Comparison of ENCODE assay signal across 8 cellular contexts in genomic region chr12:62601765-62602444, GRCh38.
DNase-seq lines count a peak whose midpoint lies in the region; ATAC-seq lines count a peak whose summit lies in the region.

No MANE protein-coding gene starts in this region.

- H3K27ac ChIP-seq in right cardiac atrium (ENCODE audit: low read length): peak overlapping the region; percentile 97

- H3K4me1 ChIP-seq in right cardiac atrium (ENCODE audit: control insufficient read depth, insufficient read depth, low read length): no peaks in the 10 kb centered on the region

- H3K4me1 Mint-ChIP-seq in stimulated activated memory B cell treated with anti-CD40 and anti-IgM and Interleukin-4, amounts not matched to agents 10 μg/mL and 1 μg/mL and 100 μg/mL, for 72 hours: peaks cover 45% of the 10 kb centered on the region

- H3K4me3 Mint-ChIP-seq in stimulated activated memory B cell treated with anti-CD40 and anti-IgM and Interleukin-4, amounts not matched to agents 10 μg/mL and 1 μg/mL and 100 μg/mL, for 72 hours: peak overlapping the region; percentile 96

- DNase-seq in NCI-H1417 (lab: John Stamatoyannopoulos, UW): peak in 2 of 3 experiments; percentile 46 to 82
- no peak for DNase-seq in NCI-H1417 treated with DMSO at 0.1 percent for 48 hours (lab: John Stamatoyannopoulos, UW)
- DNase-seq in SW480 (ENCODE audit: low spot score): peak; percentile 8
- no peak for DNase-seq in right cardiac atrium
- no peak for DNase-seq in NCI-H1436 treated with DMSO at 0.1 percent for 48 hours (lab: John Stamatoyannopoulos, UW)
- no peak for DNase-seq in NCI-H748 (lab: John Stamatoyannopoulos, UW; ENCODE audit: unreplicated experiment)

- peaks cover 5% of the 10 kb centered on the region for H3K36me3 Mint-ChIP-seq in stimulated activated memory B cell treated with anti-CD40 and anti-IgM and Interleukin-4, amounts not matched to agents 10 μg/mL and 1 μg/mL and 100 μg/mL, for 72 hours

- intact Hi-C loops in right cardiac atrium (cut with DNase I): loop anchor here in 2 of 4 donors (5.0 to 10.0 kb wide), 3 partner anchors 103 to 195 kb away; no protein-coding TSS in a partner anchor

- no peaks in the 10 kb centered on the region for H3K9me3 ChIP-seq in right cardiac atrium (ENCODE audit: control insufficient read depth, low read length)

- ATAC-seq in right cardiac atrium (no peak), HG03460 (IDR thresholded peaks at IDR 0.05; ENCODE audit: unreplicated experiment) (no peak)
- no peak for ATAC-seq in stimulated activated memory B cell treated with anti-CD40 and anti-IgM and Interleukin-4, amounts not matched to agents 10 μg/mL and 1 μg/mL and 100 μg/mL, for 72 hours

- no peaks in the 10 kb centered on the region for H3K27me3 Mint-ChIP-seq in stimulated activated memory B cell treated with anti-CD40 and anti-IgM and Interleukin-4, amounts not matched to agents 10 μg/mL and 1 μg/mL and 100 μg/mL, for 72 hours

- 5% methylated on average over 10 of the region's 10 CpGs for WGBS in right cardiac atrium

- peak overlapping the region; percentile 71 for H3K4me3 ChIP-seq in right cardiac atrium (ENCODE audit: low read length)

- H3K9me3 Mint-ChIP-seq in stimulated activated memory B cell treated with anti-CD40 and anti-IgM and Interleukin-4, amounts not matched to agents 10 μg/mL and 1 μg/mL and 100 μg/mL, for 72 hours: no peaks in the 10 kb centered on the region

- no peaks in the 10 kb centered on the region for H3K27me3 ChIP-seq in right cardiac atrium (ENCODE audit: control insufficient read depth, insufficient read depth)

- H3K27ac Mint-ChIP-seq in stimulated activated memory B cell treated with anti-CD40 and anti-IgM and Interleukin-4, amounts not matched to agents 10 μg/mL and 1 μg/mL and 100 μg/mL, for 72 hours: peak overlapping the region; percentile 100

Comparison
In these comparisons a context has a peak if more than half of its experiments do, and no peak if none do; other contexts are left out.
1. DNase-seq: peak in NCI-H1417 (2 of 3) and SW480 (single experiment); none in NCI-H1417 treated with DMSO at 0.1 percent for 48 hours (single experiment), right cardiac atrium (0 of 3), NCI-H1436 treated with DMSO at 0.1 percent for 48 hours (single experiment) and NCI-H748 (single experiment).